ENCODE assay signal across 7 cellular contexts in the genomic region with DNA sequence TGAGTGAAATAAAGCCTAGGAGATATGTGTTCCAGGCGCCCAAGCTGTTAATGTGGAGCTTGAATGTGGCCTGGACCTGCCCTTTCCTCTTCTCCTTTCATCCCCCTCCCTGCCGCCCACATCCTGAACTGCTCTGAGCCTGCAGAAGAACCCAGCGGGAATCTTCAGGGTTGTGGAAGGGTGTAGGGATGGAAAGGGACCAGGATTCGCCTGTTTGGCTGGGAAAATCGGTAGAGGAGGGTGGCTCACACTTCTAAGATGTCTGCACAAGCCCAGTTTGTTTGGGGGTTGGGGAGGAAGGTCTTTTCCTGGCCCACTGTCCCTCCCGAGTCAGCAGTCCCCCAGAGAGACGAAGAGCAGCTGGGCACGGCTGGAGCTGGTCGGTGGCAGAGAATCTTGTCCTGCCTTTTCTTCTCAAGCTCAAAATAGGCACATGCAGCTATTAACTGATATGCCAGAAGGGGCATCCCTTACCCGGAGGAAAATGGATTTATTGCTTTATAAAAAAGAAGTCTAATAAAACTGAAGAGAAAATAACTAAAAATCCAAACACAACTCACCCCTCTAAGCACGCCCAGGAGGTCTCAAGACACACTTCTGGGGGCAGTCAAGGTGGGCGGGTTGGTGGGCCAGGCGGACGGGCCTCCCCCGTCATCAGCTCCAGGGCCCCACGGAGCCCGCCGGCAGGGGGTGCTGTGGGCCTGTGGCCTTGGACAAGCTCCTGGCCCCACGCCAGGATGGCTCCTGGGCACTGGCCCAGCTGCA. TPM values are rescaled to one million over a fixed set of nuclear protein-coding genes. Genes with fewer than 3 reads are reported as not detected.
DNase-seq lines count a peak whose midpoint lies in the region; ATAC-seq, FAIRE-seq and TF ChIP-seq lines count a peak whose summit lies in the region.

No MANE protein-coding gene starts in this region.

- H3K4me1 Mint-ChIP-seq in activated B cell treated with CpG ODN at 0.5 μM for 24 hours, result peaks cover 25% of the 10 kb centered on the region

- no peak overlapping the region for H3K4me3 ChIP-seq in cardiac fibroblast (replicated peaks in 1 of 2; ENCODE audit: low read depth in 2 of 2, low read length in 2 of 2)

- H3K36me3 Mint-ChIP-seq in activated B cell treated with CpG ODN at 0.5 μM for 24 hours (ENCODE audit: low read depth), result peaks cover 24% of the 10 kb centered on the region

- TF ChIP-seq CTCF in activated B cell treated with CpG ODN at 0.5 μM for 24 hours (IDR thresholded peaks at IDR 0.05) (no peak), cardiac fibroblast (IDR thresholded peaks at IDR 0.05; ENCODE audit: low read depth, low read length) (peak; percentile 91)

- peak; percentile 93 for DNase-seq in GM12891 (ENCODE audit: insufficient read length, low spot score)
- peak; percentile 13 for DNase-seq in NCI-H146 treated with DMSO at 0.1 percent for 48 hours (lab: John Stamatoyannopoulos, UW; ENCODE audit: unreplicated experiment)
- DNase-seq in activated B cell treated with CpG ODN at 0.5 μM for 24 hours, result peak; percentile 87
- DNase-seq in cardiac fibroblast (ENCODE audit: low read depth in 2 of 2), result peak; percentile 79 to 85
- peak; percentile 61 for DNase-seq in kidney glomerular epithelial cell (lab: John Stamatoyannopoulos, UW)
- peak; percentile 68 for DNase-seq in stimulated activated CD4-positive, alpha-beta T cell treated with anti-CD3 and anti-CD28 coated beads, Interleukin-1b, Interleukin-23, amount 100 ng/mL, for 48 hours

- POLR2A ChIA-PET in activated B cell treated with CpG ODN at 0.5 μM for 24 hours (lab: Charles Lee), result interaction anchor here (0.6 to 12.5 kb wide), 21 partner anchors 10 to 143 kb away, joined by 3 to 418 read pairs (median 5); a partner anchor contains a TSS

- H3K4me3 Mint-ChIP-seq in activated B cell treated with CpG ODN at 0.5 μM for 24 hours, result no peak overlapping the region

- intact Hi-C loops in activated B cell treated with CpG ODN at 0.5 μM for 24 hours (cut with micrococcal nuclease), result loop anchor here (1.0 kb wide), 3 partner anchors 55 to 75 kb away; a partner anchor contains a TSS

- H3K27ac Mint-ChIP-seq in activated B cell treated with CpG ODN at 0.5 μM for 24 hours, result no peak overlapping the region

- H3K27me3 Mint-ChIP-seq in activated B cell treated with CpG ODN at 0.5 μM for 24 hours, result no peaks in the 10 kb centered on the region

- FAIRE-seq in GM12891 (lab: Jason Lieb, UNC), result peak; percentile 64

- no peaks in the 10 kb centered on the region for H3K9me3 Mint-ChIP-seq in activated B cell treated with CpG ODN at 0.5 μM for 24 hours

- CTCF ChIA-PET in activated B cell treated with CpG ODN at 0.5 μM for 24 hours (lab: Charles Lee), result interaction anchor here (0.7 to 3.9 kb wide), 22 partner anchors 8 to 460 kb away, joined by 3 to 124 read pairs (median 6); a partner anchor contains a TSS

- ATAC-seq in activated B cell treated with CpG ODN at 0.5 μM for 24 hours (ENCODE audit: low read depth) (peak; percentile 70), GM18868 (IDR thresholded peaks at IDR 0.05; ENCODE audit: unreplicated experiment) (no peak)

- TF ChIP-seq POLR2A in GM12891 (IDR thresholded peaks at IDR 0.05; ENCODE audit: low read depth, low read length), result no peak

TF ChIP-seq in GM12891, 5 proteins besides CTCF, POLR2A, EP300 and RAD21:
- TF ChIP-seq PAX5 (IDR thresholded peaks at IDR 0.05; ENCODE audit: insufficient read depth, low read length, severe bottlenecking), result no peak

RNA-seq across cellular contexts. Expression of a gene that starts 11.5 kb away (rescaled TPM):
- polyA plus RNA-seq in GM12891 (2012; ENCODE audit: low read depth, missing spikeins), result 29.8 TPM
- total RNA-seq in activated B cell treated with CpG ODN at 0.5 μM for 24 hours, result 97.0 and 113 TPM in 2 replicates

RNA-seq across cellular contexts. Expression of a gene that starts 54.5 kb away (rescaled TPM):
- 2.8 TPM for polyA plus RNA-seq in GM12891 (2012; ENCODE audit: low read depth, missing spikeins)
- 148 and 167 TPM in 2 replicates for total RNA-seq in activated B cell treated with CpG ODN at 0.5 μM for 24 hours

RNA-seq across cellular contexts. Expression of a gene that starts 57.7 kb away (rescaled TPM):
- polyA plus RNA-seq in GM12891 (2012; ENCODE audit: low read depth, missing spikeins), result 14.0 TPM
- total RNA-seq in activated B cell treated with CpG ODN at 0.5 μM for 24 hours, result 46.0 and 50.0 TPM in 2 replicates

Comparison
In these comparisons a context has a peak if more than half of its experiments do, and no peak if none do; other contexts are left out.
1. DNase-seq: peak in every context shown above with its lines; median percentile 93 in GM12891; 87 in activated B cell treated with CpG ODN at 0.5 μM for 24 hours; 82 in cardiac fibroblast; 68 in stimulated activated CD4-positive, alpha-beta T cell treated with anti-CD3 and anti-CD28 coated beads, Interleukin-1b, Interleukin-23, amount 100 ng/mL, for 48 hours; 61 in kidney glomerular epithelial cell; 13 in NCI-H146 treated with DMSO at 0.1 percent for 48 hours.